Comparison of ENCODE assay signal across 12 cellular contexts in the genomic region with DNA sequence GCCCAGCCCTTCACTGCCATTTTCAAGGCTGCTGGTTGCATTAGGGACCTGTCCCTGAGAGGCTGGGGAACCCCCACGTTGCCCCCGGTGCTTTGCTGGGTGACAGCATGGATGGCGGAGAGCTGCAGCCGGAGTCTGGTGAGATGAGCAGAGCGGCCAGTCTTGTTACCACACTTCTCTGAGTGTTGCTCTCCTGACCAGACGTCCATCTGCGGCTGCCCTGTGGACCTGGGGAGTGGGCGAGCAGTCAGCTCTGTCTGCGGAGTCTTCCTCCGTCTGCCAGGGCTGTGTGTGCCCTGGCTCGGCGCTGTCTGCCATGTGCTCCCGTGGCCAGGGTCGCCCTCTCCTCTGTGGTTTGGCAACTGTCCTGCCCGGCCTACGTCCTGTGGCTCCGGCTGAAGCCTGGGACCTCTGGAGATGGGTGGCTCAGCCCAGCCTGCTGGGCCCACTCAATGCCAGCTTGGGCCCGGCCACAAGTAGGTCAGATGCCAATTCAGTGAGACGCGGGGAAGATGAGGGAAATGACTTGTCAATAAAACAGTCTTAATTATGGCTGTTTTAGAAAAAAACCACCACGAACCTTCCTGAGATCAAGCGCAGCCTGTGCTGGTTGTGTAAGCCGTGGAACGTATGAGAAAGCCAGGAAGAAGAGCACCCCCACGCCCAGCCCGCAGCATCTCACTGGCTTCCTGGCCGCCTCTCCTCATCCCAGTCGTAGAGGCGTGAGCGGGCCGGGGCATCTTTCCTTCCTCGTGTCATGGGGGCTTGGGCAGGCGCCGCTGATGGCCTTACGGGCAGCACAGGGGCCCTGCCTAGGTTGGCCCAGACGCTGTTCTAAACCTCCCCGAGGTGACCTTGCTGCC. TPM values are rescaled to one million over a fixed set of nuclear protein-coding genes. Genes with fewer than 3 reads are reported as not detected.
A peak's percentile ranks its signal among the peaks of the same experiment; 100 is the strongest.
DNase-seq lines count a peak whose midpoint lies in the region; ATAC-seq, FAIRE-seq and TF ChIP-seq lines count a peak whose summit lies in the region.
"Had no signal": no experiment of that assay in that cellular context is flagged by ENCODE, and none has a peak within 500 bp of the region (broad histone marks: within the 10 kb centered on the region; RNA-seq: fewer than 3 reads in every experiment).

No MANE protein-coding gene starts in this region.

- H4K20me1 ChIP-seq in OCI-LY3 (ENCODE audit: insufficient read depth, low read length): peaks cover 50% of the 10 kb centered on the region

- FAIRE-seq in GM12891 (lab: Jason Lieb, UNC): no peak

- H3K9me3 ChIP-seq in OCI-LY3 (ENCODE audit: insufficient read depth, low read length) (no peaks in the 10 kb centered on the region), gastrocnemius medialis (no peaks in the 10 kb centered on the region)

- peaks cover 59% of the 10 kb centered on the region for H3K79me2 ChIP-seq in OCI-LY3 (ENCODE audit: low read length)

- H3K27ac ChIP-seq in OCI-LY3 (ENCODE audit: low read length) (no peak overlapping the region), gastrocnemius medialis (peak overlapping the region in 3 of 4 donors; percentile 78 to 90 (median 80))
- H3K27ac ChIP-seq: epithelial cell of prostate had no signal

- in situ Hi-C loops in gastrocnemius medialis (cut with MboI; ENCODE audit: low sequenced_read_pairs in 4 of 4): no loop called here

- intact Hi-C loops in left ventricle myocardium superior (cut with micrococcal nuclease): no loop called here
- intact Hi-C loops in gastrocnemius medialis (cut with DNase I; ENCODE audit: low total_unique reads): loop anchor here (10.0 kb wide), 1 partner anchor 65 kb away; the partner anchor contains the start of gene SRRM2

- H3K4me1 ChIP-seq in OCI-LY3 (ENCODE audit: low read length) (peaks cover 25% of the 10 kb centered on the region), gastrocnemius medialis (peaks cover 40% of the 10 kb centered on the region in 2 donors)

- H3K36me3 ChIP-seq in OCI-LY3 (replicated peaks; ENCODE audit: low read depth, low read length): peaks cover 24% of the 10 kb centered on the region
- no peaks in the 10 kb centered on the region for H3K36me3 ChIP-seq in gastrocnemius medialis

- peak overlapping the region; percentile 4; the same call in 1 of the 2 replicates for H3K4me2 ChIP-seq in OCI-LY3 (ENCODE audit: low read length)

- no peak for TF ChIP-seq POLR2A in GM12891 (IDR thresholded peaks at IDR 0.05; ENCODE audit: low read depth, low read length)
- no peak for TF ChIP-seq POLR2A in gastrocnemius medialis (IDR thresholded peaks at IDR 0.05)

- H2AFZ ChIP-seq in OCI-LY3 (ENCODE audit: low read depth, low read length): no peak overlapping the region

- ATAC-seq in left ventricle myocardium superior (no peak), gastrocnemius medialis (no peak), omental fat pad (ENCODE audit: low FRiP score) (no peak), GM19467 (IDR thresholded peaks at IDR 0.05; ENCODE audit: unreplicated experiment) (no peak)

- no peak overlapping the region for H3K4me3 ChIP-seq in OCI-LY3 (ENCODE audit: low read length)
- H3K4me3 ChIP-seq in gastrocnemius medialis: no peak overlapping the region

- H3K27me3 ChIP-seq in OCI-LY3 (ENCODE audit: low read depth, low read length): no peaks in the 10 kb centered on the region
- no peaks in the 10 kb centered on the region for H3K27me3 ChIP-seq in gastrocnemius medialis

- TF ChIP-seq CTCF in OCI-LY3 (IDR thresholded peaks at IDR 0.05; ENCODE audit: low read depth, low read length): no peak
- TF ChIP-seq CTCF in gastrocnemius medialis (IDR thresholded peaks at IDR 0.05 in 4 of 5, conservative IDR thresholded peaks at IDR 0.05 in 1 of 5): no peak
- TF ChIP-seq CTCF in omental fat pad (IDR thresholded peaks at IDR 0.05): no peak

- no peak overlapping the region for H3K9ac ChIP-seq in OCI-LY3 (ENCODE audit: low read length)

- peak; percentile 1 for DNase-seq in GM12891 (ENCODE audit: insufficient read length, low spot score)
- peak; percentile 29 for DNase-seq in left ventricle myocardium superior
- DNase-seq in gastrocnemius medialis: no peak
- DNase-seq in stimulated activated CD4-positive, alpha-beta T cell treated with anti-CD3 and anti-CD28 coated beads, Interleukin-2, amount 100 ng/mL, for 48 hours: no peak
- no peak for DNase-seq in omental fat pad (ENCODE audit: low spot score)
- no peak for DNase-seq in NCI-H1694 treated with DMSO at 0.1 percent for 48 hours (lab: John Stamatoyannopoulos, UW)
- DNase-seq: activated CD4-positive, alpha-beta T cell treated with anti-CD3 and anti-CD28 coated beads, Interleukin-2, amount 50 U/mL, for 4 hours; NCI-H1417 treated with DMSO at 0.1 percent for 48 hours; NCI-H345 had no signal

TF ChIP-seq in GM12891, 5 proteins besides CTCF, POLR2A, EP300 and RAD21:
- TF ChIP-seq SPI1 (IDR thresholded peaks at IDR 0.05; ENCODE audit: low read depth, low read length): no peak
- TF ChIP-seq TAF1 (IDR thresholded peaks at IDR 0.05; ENCODE audit: low read depth, low read length): no peak
- TF ChIP-seq PAX5 (IDR thresholded peaks at IDR 0.05; ENCODE audit: insufficient read depth, low read length, severe bottlenecking): no peak
- TF ChIP-seq POLR2AphosphoS5 (IDR thresholded peaks at IDR 0.05; ENCODE audit: low read depth, low read length): no peak
- no peak for TF ChIP-seq POU2F2 (IDR thresholded peaks at IDR 0.05; ENCODE audit: low read depth, low read length)

RNA-seq across cellular contexts. Expression of gene KCTD5, which starts 7.9 kb away (rescaled TPM):
- polyA plus RNA-seq in GM12891 (2012; ENCODE audit: low read depth, missing spikeins): 21.6 TPM
- total RNA-seq in left ventricle myocardium superior (10.4 TPM), gastrocnemius medialis (10 to 100 TPM; 13.6 to 23.8 (median 14.7) TPM), omental fat pad (10 to 100 TPM; 10.9 to 21.1 (median 20.1) TPM)

RNA-seq across cellular contexts. Expression of gene PRSS27, which starts 29.8 kb away (rescaled TPM):
- polyA plus RNA-seq in GM12891 (2012; ENCODE audit: low read depth, missing spikeins): 1.0 TPM
- total RNA-seq in left ventricle myocardium superior (0.12 TPM), gastrocnemius medialis (under 1 TPM in 2 of 4 donors, not detected in 2; 0.49 to 0.55 TPM), omental fat pad (1 to 10 TPM in 2 of 4 donors, under 1 TPM in 2; 0.65 to 1.2 (median 1.0) TPM)

Comparison
In these comparisons a context has a peak if more than half of its experiments do, and no peak if none do; other contexts are left out.
1. DNase-seq: peak in GM12891 (single experiment) and left ventricle myocardium superior (single experiment); none in gastrocnemius medialis (0 of 2), stimulated activated CD4-positive, alpha-beta T cell treated with anti-CD3 and anti-CD28 coated beads, Interleukin-2, amount 100 ng/mL, for 48 hours (0 of 2), omental fat pad (single experiment) and NCI-H1694 treated with DMSO at 0.1 percent for 48 hours (single experiment).